ENCODE assay signal across 19 cellular contexts in the genomic region with DNA sequence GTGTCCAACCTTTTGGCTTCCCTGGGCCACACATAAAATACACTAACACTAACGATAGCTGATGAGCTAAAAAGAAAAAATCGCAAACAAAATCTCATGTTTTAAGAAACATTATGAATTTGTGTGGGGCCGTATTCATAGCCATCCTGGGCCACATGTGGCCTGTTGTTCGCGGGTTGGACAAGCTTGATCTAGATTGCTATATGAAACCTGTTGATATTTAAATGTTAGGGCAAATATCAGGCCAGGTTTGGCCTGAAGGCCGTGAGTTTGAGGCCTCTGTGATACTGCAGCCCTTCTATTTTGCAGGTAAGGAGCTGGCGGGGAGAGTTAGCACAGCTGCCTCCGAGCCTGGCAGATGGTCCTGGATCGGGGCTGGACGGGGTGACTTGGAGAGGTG.
DNase-seq lines count a peak whose midpoint lies in the region; ATAC-seq, FAIRE-seq and TF ChIP-seq lines count a peak whose summit lies in the region.
"Had no signal": no experiment of that assay in that cellular context is flagged by ENCODE, and none has a peak within 500 bp of the region (broad histone marks: within the 10 kb centered on the region; RNA-seq: fewer than 3 reads in every experiment).

No MANE protein-coding gene starts in this region.

- no peaks in the 10 kb centered on the region for H3K9me3 Mint-ChIP-seq in activated naive CD8-positive, alpha-beta T cell treated with anti-CD3 and anti-CD28 coated beads, Interleukin-2, amount 50 U/mL, for 24 hours
- no peaks in the 10 kb centered on the region for H3K9me3 Mint-ChIP-seq in activated naive CD8-positive, alpha-beta T cell treated with anti-CD3 and anti-CD28 coated beads for 36 hours

- H3K4me1 ChIP-seq in HEK293 (ENCODE audit: control insufficient read depth, insufficient read depth, low read length) (peaks cover 13% of the 10 kb centered on the region), HepG2 (ENCODE audit: insufficient read depth, low read length) (peaks cover 64% of the 10 kb centered on the region), thyroid gland (peaks cover 55 to 56% of the 10 kb centered on the region in 2 donors), spleen (peaks cover 18 to 60% (median 40%) of the 10 kb centered on the region in 6 donors)

- no peak overlapping the region for H3K27ac ChIP-seq in HEK293 (ENCODE audit: extremely low read depth, low read depth, low read length)
- no peak overlapping the region for H3K27ac ChIP-seq in HepG2 (ENCODE audit: extremely low read length, insufficient read depth, low read length)
- peak overlapping the region in 2 of 3 donors; percentile 32 to 43 for H3K27ac ChIP-seq in thyroid gland
- H3K27ac ChIP-seq in spleen: peak overlapping the region in 1 of 8 donors; percentile 83
- H3K27ac ChIP-seq: C4-2B, SJCRH30 had no signal

- H3K79me2 ChIP-seq in HepG2 (ENCODE audit: insufficient read depth, low read length): no peaks in the 10 kb centered on the region

- H3K27ac Mint-ChIP-seq in activated naive CD8-positive, alpha-beta T cell treated with anti-CD3 and anti-CD28 coated beads, Interleukin-2, amount 50 U/mL, for 24 hours: peak overlapping the region; percentile 35
- H3K27ac Mint-ChIP-seq in activated naive CD8-positive, alpha-beta T cell treated with anti-CD3 and anti-CD28 coated beads for 36 hours: no peak overlapping the region

- no peak overlapping the region for H3K4me3 Mint-ChIP-seq in activated naive CD8-positive, alpha-beta T cell treated with anti-CD3 and anti-CD28 coated beads, Interleukin-2, amount 50 U/mL, for 24 hours
- no peak overlapping the region for H3K4me3 Mint-ChIP-seq in activated naive CD8-positive, alpha-beta T cell treated with anti-CD3 and anti-CD28 coated beads for 36 hours

- TF ChIP-seq CTCF in HEK293 (tag by site-specific recombination; IDR thresholded peaks at IDR 0.05) (no peak), HepG2 (CRISPR knock-in tag; IDR thresholded peaks at IDR 0.05) (no peak), thyroid gland (IDR thresholded peaks at IDR 0.05) (no peak), spleen (IDR thresholded peaks at IDR 0.05 in 8 of 11, conservative IDR thresholded peaks at IDR 0.05 in 3 of 11) (no peak)

- no peak overlapping the region for H2AFZ ChIP-seq in HepG2 (ENCODE audit: low read length)

- no peaks in the 10 kb centered on the region for H4K20me1 ChIP-seq in HepG2 (ENCODE audit: insufficient read depth, low read length)

- H3K27me3 ChIP-seq in HepG2 (ENCODE audit: control insufficient read depth in 1 of 2, insufficient read depth in 2 of 2, low read length in 2 of 2) (no peaks in the 10 kb centered on the region), thyroid gland (no peaks in the 10 kb centered on the region), spleen (replicated peaks in 1 of 7) (peaks cover 0 to 20% (median 0%) of the 10 kb centered on the region in 7 donors)
- H3K27me3 ChIP-seq: MG63, SJCRH30 had no signal

- TF ChIP-seq POLR2A in HepG2 (IDR thresholded peaks at IDR 0.05; ENCODE audit: insufficient read depth in 1 of 2, low read depth in 2 of 2, low read length in 2 of 2) (no peak), thyroid gland (IDR thresholded peaks at IDR 0.05) (no peak), spleen (IDR thresholded peaks at IDR 0.05) (no peak)

- H3K27me3 Mint-ChIP-seq in activated naive CD8-positive, alpha-beta T cell treated with anti-CD3 and anti-CD28 coated beads, Interleukin-2, amount 50 U/mL, for 24 hours: peaks cover 24% of the 10 kb centered on the region
- peaks cover 12% of the 10 kb centered on the region for H3K27me3 Mint-ChIP-seq in activated naive CD8-positive, alpha-beta T cell treated with anti-CD3 and anti-CD28 coated beads for 36 hours

- intact Hi-C loops in HepG2 (cut with micrococcal nuclease; ENCODE audit: unreplicated experiment) (no loop called here), thyroid gland (cut with DNase I) (no loop called here), spleen (cut with DNase I; ENCODE audit: low total_unique reads) (no loop called here)

- no peak for ATAC-seq in activated naive CD8-positive, alpha-beta T cell treated with anti-CD3 and anti-CD28 coated beads, Interleukin-2, amount 50 U/mL, for 24 hours
- no peak for ATAC-seq in HepG2

- CTCF ChIA-PET in HEK293 (lab: Yijun Ruan, JAX): interaction anchor here (1.1 kb wide), 1 partner anchor 88 kb away, joined by 3 read pairs; no protein-coding TSS in a partner anchor
- CTCF ChIA-PET in HepG2 (lab: Yijun Ruan, JAX; ENCODE audit: low intra/inter-chr PET ratio, low total read pairs): no interaction called here

- TF ChIP-seq EP300 in HepG2 (IDR thresholded peaks at IDR 0.05; ENCODE audit: low read depth in 2 of 2, low read length in 2 of 2) (no peak), HepG2 (CRISPR knock-in tag; IDR thresholded peaks at IDR 0.05; ENCODE audit: borderline replicate concordance) (no peak)

- TF ChIP-seq RAD21 in HepG2 (CRISPR knock-in tag; IDR thresholded peaks at IDR 0.05): no peak

- peaks cover 14% of the 10 kb centered on the region for H3K4me1 Mint-ChIP-seq in activated naive CD8-positive, alpha-beta T cell treated with anti-CD3 and anti-CD28 coated beads, Interleukin-2, amount 50 U/mL, for 24 hours
- H3K4me1 Mint-ChIP-seq in activated naive CD8-positive, alpha-beta T cell treated with anti-CD3 and anti-CD28 coated beads for 36 hours: no peaks in the 10 kb centered on the region

- in situ Hi-C loops in HepG2 (cut with HindIII; ENCODE audit: extremely low pct_ligation_motif_present, low pct_unique_long_range_greater_than_20kb): no loop called here

- no peak for FAIRE-seq in HepG2 (lab: Jason Lieb, UNC)
- FAIRE-seq: GM12891, GM18507, RCC 7860 had no signal

- H3K36me3 ChIP-seq in HEK293 (ENCODE audit: control insufficient read depth in 2 of 2, insufficient read depth in 1 of 2, low read length in 2 of 2): no peaks in the 10 kb centered on the region
- H3K36me3 ChIP-seq in HepG2 (replicated peaks in 1 of 2; ENCODE audit: control insufficient read depth in 1 of 2, insufficient read depth in 2 of 2, low read length in 2 of 2): no peaks in the 10 kb centered on the region
- H3K36me3 ChIP-seq in thyroid gland: no peaks in the 10 kb centered on the region
- no peaks in the 10 kb centered on the region for H3K36me3 ChIP-seq in spleen
- H3K36me3 ChIP-seq: MG63, SJCRH30 had no signal

- DNase-seq in activated naive CD8-positive, alpha-beta T cell treated with anti-CD3 and anti-CD28 coated beads, Interleukin-2, amount 50 U/mL, for 24 hours: no peak
- DNase-seq in activated naive CD8-positive, alpha-beta T cell treated with anti-CD3 and anti-CD28 coated beads for 36 hours: no peak
- DNase-seq in HepG2 (ENCODE audit: low spot score) (no peak), thyroid gland (no peak), spleen (no peak), A172 (ENCODE audit: low spot score) (no peak)
- DNase-seq: GF-D8, GOT3, Karpas-422, MG63, NCI-H1092, NCI-H1694 treated with DMSO at 0.1 percent for 48 hours, NCI-H526 treated with DMSO at 0.1 percent for 48 hours, SJCRH30 had no signal

- no peaks in the 10 kb centered on the region for H3K36me3 Mint-ChIP-seq in activated naive CD8-positive, alpha-beta T cell treated with anti-CD3 and anti-CD28 coated beads, Interleukin-2, amount 50 U/mL, for 24 hours (ENCODE audit: low read depth)
- no peaks in the 10 kb centered on the region for H3K36me3 Mint-ChIP-seq in activated naive CD8-positive, alpha-beta T cell treated with anti-CD3 and anti-CD28 coated beads for 36 hours

- POLR2A ChIA-PET in HEK293 (lab: Yijun Ruan, JAX): no interaction called here
- POLR2A ChIA-PET in HepG2 (lab: Yijun Ruan, JAX): no interaction called here

- WGBS in HepG2 (ENCODE audit: low lambda C conversion rate): 87% methylated on average over 10 of the region's 10 CpGs
- WGBS in thyroid gland, 2 donors: 90 to 96% methylated on average over 10 of the region's 10 CpGs
- WGBS in spleen, 5 donors: 89 to 96% (median 92%) methylated on average over 10 of the region's 10 CpGs

- no TSS peak for BruUV-seq in HepG2 (replicated peaks; lab: Mats Ljungman, UMichigan)

- H3K9me3 ChIP-seq in HEK293 (ENCODE audit: control insufficient read depth, insufficient read depth, low read depth, low read length): no peaks in the 10 kb centered on the region
- H3K9me3 ChIP-seq in HepG2 (ENCODE audit: low read length): no peaks in the 10 kb centered on the region
- H3K9me3 ChIP-seq in thyroid gland: no peaks in the 10 kb centered on the region
- H3K9me3 ChIP-seq in spleen: no peaks in the 10 kb centered on the region
- H3K9me3 ChIP-seq: MG63, SJCRH30 had no signal

- no peak overlapping the region for H3K9ac ChIP-seq in HepG2 (ENCODE audit: insufficient read depth, low read depth, low read length)

- H3K4me3 ChIP-seq in HEK293 (ENCODE audit: low read depth, low read length) (no peak overlapping the region), HepG2 (replicated peaks in 1 of 3; ENCODE audit: insufficient read depth in 1 of 3, low read depth in 2 of 3, low read length in 3 of 3) (no peak overlapping the region), thyroid gland (replicated peaks in 1 of 3) (no peak overlapping the region), spleen (no peak overlapping the region)
- H3K4me3 ChIP-seq: MG63, SJCRH30 had no signal

- H3K4me2 ChIP-seq in HepG2 (ENCODE audit: low read depth, low read length): no peak overlapping the region

TF ChIP-seq in HEK293, 187 proteins besides CTCF, POLR2A, EP300 and RAD21:
- peak; percentile 61; the same call in 1 of the 2 replicates for TF ChIP-seq ZNF133 (tag by site-specific recombination; IDR thresholded peaks at IDR 0.05)
- no peak for TF ChIP-seq ZSCAN16 (tag by site-specific recombination; IDR thresholded peaks at IDR 0.05)
- peak; percentile 55 for TF ChIP-seq SCRT2 (tag by site-specific recombination; IDR thresholded peaks at IDR 0.05)

TF ChIP-seq in HepG2, 621 proteins besides CTCF, POLR2A, EP300 and RAD21 (continues in another document):
- no peak for TF ChIP-seq MIER3 (CRISPR knock-in tag; IDR thresholded peaks at IDR 0.05; ENCODE audit: borderline replicate concordance)
- TF ChIP-seq ZBTB38 (CRISPR knock-in tag; IDR thresholded peaks at IDR 0.05): 0 out of 2 replicates have a peak, but pooled peaks have one; percentile 40
- TF ChIP-seq, protein P1, sequence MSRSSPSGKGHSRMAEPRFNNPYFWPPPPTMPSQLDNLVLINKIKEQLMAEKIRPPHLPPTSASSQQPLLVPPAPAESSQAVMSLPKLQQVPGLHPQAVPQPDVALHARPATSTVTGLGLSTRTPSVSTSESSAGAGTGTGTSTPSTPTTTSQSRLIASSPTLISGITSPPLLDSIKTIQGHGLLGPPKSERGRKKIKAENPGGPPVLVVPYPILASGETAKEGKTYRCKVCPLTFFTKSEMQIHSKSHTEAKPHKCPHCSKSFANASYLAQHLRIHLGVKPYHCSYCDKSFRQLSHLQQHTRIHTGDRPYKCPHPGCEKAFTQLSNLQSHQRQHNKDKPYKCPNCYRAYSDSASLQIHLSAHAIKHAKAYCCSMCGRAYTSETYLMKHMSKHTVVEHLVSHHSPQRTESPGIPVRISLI (CRISPR knock-in tag; IDR thresholded peaks at IDR 0.05; ENCODE audit: borderline replicate concordance): no peak

Comparison
In these comparisons a context has a peak if more than half of its experiments do, and no peak if none do; other contexts are left out.
1. H3K27ac ChIP-seq: peak in thyroid gland (2 of 3); none in HEK293 (single experiment) and HepG2 (single experiment).